Comparison of ENCODE assay signal across 21 cellular contexts in genomic region chr9:35556781-35557180, GRCh38.
"Had no signal": no experiment of that assay in that cellular context is flagged by ENCODE, and none has a peak within 500 bp of the region (broad histone marks: within the 10 kb centered on the region; RNA-seq: fewer than 3 reads in every experiment).

No MANE protein-coding gene starts in this region.

- H3K9me3 ChIP-seq: breast epithelium, heart left ventricle, suprapubic skin, upper lobe of right lung had no signal

- H3K36me3 Mint-ChIP-seq: activated naive CD4-positive, alpha-beta T cell treated with anti-CD3 and anti-CD28 coated beads, Interleukin-2, amount 50 U/mL, for 24 hours; naive B cell had no signal

- H3K4me1 Mint-ChIP-seq: activated CD4-positive, alpha-beta T cell treated with anti-CD3 and anti-CD28 coated beads, Interleukin-2, amount 10 ng/mL, durations not matched to agents 7 days and 5 days; activated naive CD4-positive, alpha-beta T cell treated with anti-CD3 and anti-CD28 coated beads, Interleukin-2, amount 50 U/mL, for 24 hours had no signal

- H3K9me3 Mint-ChIP-seq: activated CD4-positive, alpha-beta T cell treated with anti-CD3 and anti-CD28 coated beads, Interleukin-2, amount 10 ng/mL, durations not matched to agents 7 days and 5 days; activated naive CD4-positive, alpha-beta T cell treated with anti-CD3 and anti-CD28 coated beads, Interleukin-2, amount 50 U/mL, for 24 hours; activated T-helper 2 cell treated with anti-CD3 and anti-CD28 coated beads, Interferon-gamma antibody, Interleukin-2, Interleukin-4, amounts not matched to agents 10 μg/mL and 5 μg/mL and 100 μg/mL, durations not matched to agents 14 hours and 24 hours and 36 hours; effector memory CD8-positive, alpha-beta T cell; naive B cell; stimulated activated naive CD8-positive, alpha-beta T cell treated with anti-CD3 and anti-CD28 coated beads, Interleukin-15, Interleukin-2, amounts not matched to agents 100 ng/mL and 50 ng/mL, for 24 hours had no signal

- H3K4me3 ChIP-seq: breast epithelium, heart left ventricle, skin epidermis, suprapubic skin, upper lobe of right lung had no signal

- H3K27me3 Mint-ChIP-seq: activated CD4-positive, alpha-beta T cell treated with anti-CD3 and anti-CD28 coated beads, Interleukin-2, amount 10 ng/mL, durations not matched to agents 7 days and 5 days; activated naive CD4-positive, alpha-beta T cell treated with anti-CD3 and anti-CD28 coated beads, Interleukin-2, amount 50 U/mL, for 24 hours; effector memory CD8-positive, alpha-beta T cell; naive B cell; stimulated activated naive CD8-positive, alpha-beta T cell treated with anti-CD3 and anti-CD28 coated beads, Interleukin-15, Interleukin-2, amounts not matched to agents 100 ng/mL and 50 ng/mL, for 24 hours had no signal

- H3K27me3 ChIP-seq: breast epithelium, heart left ventricle, suprapubic skin, upper lobe of right lung had no signal

- DNase-seq: activated CD4-positive, alpha-beta T cell treated with anti-CD3 and anti-CD28 coated beads, Interleukin-2, amount 10 ng/mL, durations not matched to agents 7 days and 5 days; anterior cingulate cortex; dermis blood vessel endothelial cell; effector memory CD8-positive, alpha-beta T cell; foreskin melanocyte; heart left ventricle; mammary epithelial cell; naive B cell; posterior cingulate gyrus; stimulated activated CD4-positive, alpha-beta T cell treated with anti-CD3 and anti-CD28 coated beads, Interleukin-4, amount 100 ng/mL, for 4 hours; stimulated activated CD8-positive, alpha-beta memory T cell treated with anti-CD3 and anti-CD28 coated beads, Interleukin-4, amount 100 ng/mL, for 48 hours; T-helper 2 cell; upper lobe of right lung had no signal

- ATAC-seq: effector memory CD8-positive, alpha-beta T cell; heart left ventricle; left lobe of liver; upper lobe of right lung had no signal

- H3K36me3 ChIP-seq: breast epithelium had no signal

- H3K27ac ChIP-seq: breast epithelium, epithelial cell of prostate, skin epidermis, suprapubic skin, upper lobe of right lung had no signal

- H3K27ac Mint-ChIP-seq: activated T-helper 2 cell treated with anti-CD3 and anti-CD28 coated beads, Interferon-gamma antibody, Interleukin-2, Interleukin-4, amounts not matched to agents 10 μg/mL and 5 μg/mL and 100 μg/mL, durations not matched to agents 14 hours and 24 hours and 36 hours; stimulated activated naive CD8-positive, alpha-beta T cell treated with anti-CD3 and anti-CD28 coated beads, Interleukin-15, Interleukin-2, amounts not matched to agents 100 ng/mL and 50 ng/mL, for 24 hours had no signal

- H3K4me3 Mint-ChIP-seq: activated CD4-positive, alpha-beta T cell treated with anti-CD3 and anti-CD28 coated beads, Interleukin-2, amount 10 ng/mL, durations not matched to agents 7 days and 5 days; activated naive CD4-positive, alpha-beta T cell treated with anti-CD3 and anti-CD28 coated beads, Interleukin-2, amount 50 U/mL, for 24 hours; effector memory CD8-positive, alpha-beta T cell; naive B cell; stimulated activated naive CD8-positive, alpha-beta T cell treated with anti-CD3 and anti-CD28 coated beads, Interleukin-15, Interleukin-2, amounts not matched to agents 100 ng/mL and 50 ng/mL, for 24 hours had no signal

- H3K4me1 ChIP-seq: breast epithelium had no signal
